8 cellular contexts compared by ENCODE assay signal in genomic region chr16:20300312-20301097, GRCh38. TPM values are rescaled to one million over a fixed set of nuclear protein-coding genes. Genes with fewer than 3 reads are reported as not detected.
DNase-seq lines count a peak whose midpoint lies in the region; ATAC-seq lines count a peak whose summit lies in the region.

No MANE protein-coding gene starts in this region.

- CTCF ChIA-PET in activated CD8-positive, alpha-beta memory T cell treated with anti-CD3 and anti-CD28 coated beads, Interleukin-2, amount 10 ng/mL, durations not matched to agents 7 days and 5 days (lab: Charles Lee) = interaction anchor here (0.5 to 6.4 kb wide), 22 partner anchors 10 to 404 kb away, joined by 3 to 65 read pairs (median 4); no protein-coding TSS in a partner anchor

- H3K27ac Mint-ChIP-seq in activated CD4-positive, alpha-beta T cell treated with anti-CD3 and anti-CD28 coated beads, Interleukin-2, amount 10 ng/mL, durations not matched to agents 24 days and 14 days = no peak overlapping the region
- H3K27ac Mint-ChIP-seq in activated CD8-positive, alpha-beta memory T cell treated with anti-CD3 and anti-CD28 coated beads, Interleukin-2, amount 10 ng/mL, durations not matched to agents 7 days and 5 days = no peak overlapping the region

- H3K27me3 Mint-ChIP-seq in activated CD4-positive, alpha-beta T cell treated with anti-CD3 and anti-CD28 coated beads, Interleukin-2, amount 10 ng/mL, durations not matched to agents 24 days and 14 days = no peaks in the 10 kb centered on the region
- no peaks in the 10 kb centered on the region for H3K27me3 Mint-ChIP-seq in activated CD8-positive, alpha-beta memory T cell treated with anti-CD3 and anti-CD28 coated beads, Interleukin-2, amount 10 ng/mL, durations not matched to agents 7 days and 5 days

- no peaks in the 10 kb centered on the region for H3K36me3 Mint-ChIP-seq in activated CD4-positive, alpha-beta T cell treated with anti-CD3 and anti-CD28 coated beads, Interleukin-2, amount 10 ng/mL, durations not matched to agents 24 days and 14 days (ENCODE audit: low read depth)
- no peaks in the 10 kb centered on the region for H3K36me3 Mint-ChIP-seq in activated CD8-positive, alpha-beta memory T cell treated with anti-CD3 and anti-CD28 coated beads, Interleukin-2, amount 10 ng/mL, durations not matched to agents 7 days and 5 days

- DNase-seq in activated CD4-positive, alpha-beta T cell treated with anti-CD3 and anti-CD28 coated beads, Interleukin-2, amount 10 ng/mL, durations not matched to agents 24 days and 14 days = peak; percentile 78
- DNase-seq in activated CD4-positive, alpha-beta T cell treated with anti-CD3 and anti-CD28 coated beads for 1 hour = no peak
- DNase-seq in NCI-H446 treated with DMSO at 0.1 percent for 48 hours (lab: John Stamatoyannopoulos, UW) = peak; percentile 1
- peak; percentile 57 for DNase-seq in activated CD8-positive, alpha-beta memory T cell treated with anti-CD3 and anti-CD28 coated beads, Interleukin-2, amount 10 ng/mL, durations not matched to agents 7 days and 5 days
- peak; percentile 37 for DNase-seq in foreskin melanocyte
- peak; percentile 69 for DNase-seq in pons (ENCODE audit: low spot score)

- ATAC-seq in HG02938 (IDR thresholded peaks at IDR 0.05; ENCODE audit: unreplicated experiment) (peak; percentile 70), GM19324 (IDR thresholded peaks at IDR 0.05; ENCODE audit: low FRiP score, unreplicated experiment) (no peak)
- ATAC-seq in activated CD8-positive, alpha-beta memory T cell treated with anti-CD3 and anti-CD28 coated beads, Interleukin-2, amount 10 ng/mL, durations not matched to agents 7 days and 5 days = peak; percentile 63

- H3K9me3 Mint-ChIP-seq in activated CD4-positive, alpha-beta T cell treated with anti-CD3 and anti-CD28 coated beads, Interleukin-2, amount 10 ng/mL, durations not matched to agents 24 days and 14 days = no peaks in the 10 kb centered on the region
- H3K9me3 Mint-ChIP-seq in activated CD8-positive, alpha-beta memory T cell treated with anti-CD3 and anti-CD28 coated beads, Interleukin-2, amount 10 ng/mL, durations not matched to agents 7 days and 5 days (ENCODE audit: low read depth) = no peaks in the 10 kb centered on the region

- H3K4me3 Mint-ChIP-seq in activated CD4-positive, alpha-beta T cell treated with anti-CD3 and anti-CD28 coated beads, Interleukin-2, amount 10 ng/mL, durations not matched to agents 24 days and 14 days = no peak overlapping the region
- no peak overlapping the region for H3K4me3 Mint-ChIP-seq in activated CD8-positive, alpha-beta memory T cell treated with anti-CD3 and anti-CD28 coated beads, Interleukin-2, amount 10 ng/mL, durations not matched to agents 7 days and 5 days

- intact Hi-C loops in activated CD4-positive, alpha-beta T cell treated with anti-CD3 and anti-CD28 coated beads, Interleukin-2, amount 10 ng/mL, durations not matched to agents 24 days and 14 days (cut with micrococcal nuclease) = loop anchor here (1.0 kb wide), 1 partner anchor 393 kb away; no protein-coding TSS in a partner anchor

- H3K4me1 Mint-ChIP-seq in activated CD4-positive, alpha-beta T cell treated with anti-CD3 and anti-CD28 coated beads, Interleukin-2, amount 10 ng/mL, durations not matched to agents 24 days and 14 days = no peaks in the 10 kb centered on the region
- H3K4me1 Mint-ChIP-seq in activated CD8-positive, alpha-beta memory T cell treated with anti-CD3 and anti-CD28 coated beads, Interleukin-2, amount 10 ng/mL, durations not matched to agents 7 days and 5 days = no peaks in the 10 kb centered on the region

RNA-seq across cellular contexts. Expression of gene GP2, which starts 26.8 kb away (rescaled TPM):
- total RNA-seq in activated CD4-positive, alpha-beta T cell treated with anti-CD3 and anti-CD28 coated beads, Interleukin-2, amount 10 ng/mL, durations not matched to agents 24 days and 14 days = not detected in 2 replicates
- not detected for total RNA-seq in activated CD8-positive, alpha-beta memory T cell treated with anti-CD3 and anti-CD28 coated beads, Interleukin-2, amount 10 ng/mL, durations not matched to agents 7 days and 5 days

RNA-seq across cellular contexts. Expression of gene UMOD, which starts 52.0 kb away (rescaled TPM):
- not detected in 2 replicates for total RNA-seq in activated CD4-positive, alpha-beta T cell treated with anti-CD3 and anti-CD28 coated beads, Interleukin-2, amount 10 ng/mL, durations not matched to agents 24 days and 14 days
- total RNA-seq in activated CD8-positive, alpha-beta memory T cell treated with anti-CD3 and anti-CD28 coated beads, Interleukin-2, amount 10 ng/mL, durations not matched to agents 7 days and 5 days = not detected
